In genomic region chr5:39073759-39074008, GRCh38 we compare ENCODE assay signal across 8 cellular contexts. TPM values are rescaled to one million over a fixed set of nuclear protein-coding genes. Genes with fewer than 3 reads are reported as not detected.
DNase-seq lines count a peak whose midpoint lies in the region; ATAC-seq, FAIRE-seq and TF ChIP-seq lines count a peak whose summit lies in the region.

No MANE protein-coding gene starts in this region.

- H3K4me2 ChIP-seq in neuronal stem cell (ENCODE audit: insufficient read depth, low read length, poor library complexity, severe bottlenecking) = peak overlapping the region; percentile 53

- DNase-seq in NT2/D1 (ENCODE audit: low read depth, low spot score) (no peak), neuronal stem cell (ENCODE audit: low spot score) (peak; percentile 29), NCI-H1694 (lab: John Stamatoyannopoulos, UW) (no peak), D721Med (ENCODE audit: insufficient read length, low spot score) (no peak), SKM-1 treated with dmso at 0.1 percent for 144 hours (lab: John Stamatoyannopoulos, UW; ENCODE audit: unreplicated experiment) (no peak)

- H3K4me3 ChIP-seq in HEK293 (ENCODE audit: low read depth, low read length) = peak overlapping the region; percentile 100
- peak overlapping the region; percentile 85 for H3K4me3 ChIP-seq in NT2/D1 (ENCODE audit: insufficient read length, low read depth)
- peak overlapping the region; percentile 94 for H3K4me3 ChIP-seq in endocrine pancreas (ENCODE audit: control insufficient read depth, insufficient read depth, low read length)
- H3K4me3 ChIP-seq in neuronal stem cell (ENCODE audit: low read length in 2 of 2) = peak overlapping the region; percentile 90 to 100

- peak overlapping the region; percentile 75 for H2BK5ac ChIP-seq in neuronal stem cell (ENCODE audit: low read length)

- H3K9ac ChIP-seq in NT2/D1 (ENCODE audit: insufficient read length, low read depth) = peak overlapping the region; percentile 88
- peak overlapping the region; percentile 75 for H3K9ac ChIP-seq in endocrine pancreas (ENCODE audit: control insufficient read depth, insufficient read depth, low read length)
- peak overlapping the region; percentile 90 for H3K9ac ChIP-seq in neuronal stem cell (ENCODE audit: low read depth, low read length, poor library complexity)

- no peak overlapping the region for H2AK5ac ChIP-seq in neuronal stem cell (ENCODE audit: low read depth, low read length)

- peak overlapping the region; percentile 95 for H3K18ac ChIP-seq in neuronal stem cell (ENCODE audit: low read length)

- ATAC-seq in GM18861 (IDR thresholded peaks at IDR 0.05; ENCODE audit: unreplicated experiment) = peak; percentile 10

- H3K4ac ChIP-seq in neuronal stem cell (ENCODE audit: low read length) = no peak overlapping the region

- H3K79me1 ChIP-seq in neuronal stem cell (ENCODE audit: low read depth, low read length) = peaks cover 1% of the 10 kb centered on the region

- no peak for FAIRE-seq in D721Med (lab: Jason Lieb, UNC)

- H2BK120ac ChIP-seq in neuronal stem cell (ENCODE audit: low read depth, low read length) = no peak overlapping the region

- H4K8ac ChIP-seq in neuronal stem cell (ENCODE audit: low read depth, low read length) = no peak overlapping the region

- TF ChIP-seq CTCF in HEK293 (tag by site-specific recombination; IDR thresholded peaks at IDR 0.05) (0 out of 2 replicates have a peak, but pooled peaks have one; percentile 4), D721Med (IDR thresholded peaks at IDR 0.05; ENCODE audit: insufficient read depth, missing control alignments) (no peak)

- H3K36me3 ChIP-seq in HEK293 (ENCODE audit: control insufficient read depth in 2 of 2, insufficient read depth in 1 of 2, low read length in 2 of 2) (peaks cover 0 to 1% of the 10 kb centered on the region in 2 experiments; a peak in 2 of 3 replicates), NT2/D1 (ENCODE audit: insufficient read depth, insufficient read length, low read length) (no peaks in the 10 kb centered on the region), endocrine pancreas (ENCODE audit: control insufficient read depth, insufficient read depth, low read length) (no peaks in the 10 kb centered on the region), neuronal stem cell (replicated peaks in 1 of 2; ENCODE audit: control insufficient read depth in 2 of 2, insufficient read depth in 2 of 2, low read length in 2 of 2) (peaks cover 0 to 7% of the 10 kb centered on the region in 2 donors)

- H3K27me3 ChIP-seq in NT2/D1 (ENCODE audit: insufficient read depth, insufficient read length) = no peaks in the 10 kb centered on the region
- no peaks in the 10 kb centered on the region for H3K27me3 ChIP-seq in endocrine pancreas (ENCODE audit: control insufficient read depth, insufficient read depth, low read length)
- H3K27me3 ChIP-seq in neuronal stem cell (ENCODE audit: control insufficient read depth in 3 of 3, insufficient read depth in 3 of 3, low read depth in 1 of 3, low read length in 3 of 3) = peaks cover 0 to 4% (median 0%) of the 10 kb centered on the region in 3 experiments

- H2AFZ ChIP-seq in neuronal stem cell (ENCODE audit: low read length) = peak overlapping the region; percentile 100

- H4K91ac ChIP-seq in neuronal stem cell (ENCODE audit: low read depth, low read length, poor library complexity) = no peak overlapping the region

- H3K14ac ChIP-seq in neuronal stem cell (ENCODE audit: low read length) = no peak overlapping the region

- CTCF ChIA-PET in HEK293 (lab: Yijun Ruan, JAX) = no interaction called here

- H3K9me3 ChIP-seq in HEK293 (ENCODE audit: control insufficient read depth, insufficient read depth, low read depth, low read length) (no peaks in the 10 kb centered on the region), NT2/D1 (ENCODE audit: insufficient read depth, low read length) (no peaks in the 10 kb centered on the region), endocrine pancreas (ENCODE audit: control insufficient read depth, low read length) (no peaks in the 10 kb centered on the region), neuronal stem cell (replicated peaks in 1 of 2; ENCODE audit: control insufficient read depth in 2 of 2, insufficient read depth in 1 of 2, low read depth in 1 of 2, low read length in 2 of 2) (no peaks in the 10 kb centered on the region)

- peak overlapping the region; percentile 98 for H3K27ac ChIP-seq in HEK293 (ENCODE audit: extremely low read depth, low read depth, low read length)
- H3K27ac ChIP-seq in neuronal stem cell (replicated peaks; ENCODE audit: low read length) = peak overlapping the region; percentile 94

- POLR2A ChIA-PET in HEK293 (lab: Yijun Ruan, JAX) = no interaction called here

- WGBS in neuronal stem cell (ENCODE audit: extremely low coverage in 2 of 2, insufficient read length in 2 of 2, insufficient replicate concordance in 1 of 2), 2 donors = no CpG with 5 or more reads among the region's 27 CpGs

- peak overlapping the region; percentile 67 for H2BK15ac ChIP-seq in neuronal stem cell (ENCODE audit: low read length)

- H2BK12ac ChIP-seq in neuronal stem cell (ENCODE audit: low read length) = no peak overlapping the region

- H3K4me1 ChIP-seq in HEK293 (ENCODE audit: control insufficient read depth, insufficient read depth, low read length) = peaks cover 18% of the 10 kb centered on the region; the same call in 1 of the 2 replicates
- H3K4me1 ChIP-seq in NT2/D1 (ENCODE audit: insufficient read depth, insufficient read length) = no peaks in the 10 kb centered on the region
- peaks cover 25% of the 10 kb centered on the region for H3K4me1 ChIP-seq in endocrine pancreas (ENCODE audit: control insufficient read depth, insufficient read depth, low read length)
- peaks cover 0 to 3% of the 10 kb centered on the region in 2 donors for H3K4me1 ChIP-seq in neuronal stem cell (ENCODE audit: control insufficient read depth in 2 of 2, insufficient read depth in 1 of 2, low read depth in 1 of 2, low read length in 2 of 2)

- peak overlapping the region; percentile 80 for H3K23ac ChIP-seq in neuronal stem cell (ENCODE audit: low read depth, low read length, poor library complexity)

TF ChIP-seq in HEK293, 187 proteins besides CTCF, POLR2A, EP300 and RAD21:
- TF ChIP-seq YY2 (tag by site-specific recombination; IDR thresholded peaks at IDR 0.05) (no peak), ZNF169 (tag by site-specific recombination; IDR thresholded peaks at IDR 0.05) (no peak), ZBTB17 (tag by site-specific recombination; IDR thresholded peaks at IDR 0.05) (peak; percentile 6; the same call in 1 of the 2 replicates), ZNF658 (tag by site-specific recombination; IDR thresholded peaks at IDR 0.05) (no peak), ZBTB8A (tag by site-specific recombination; IDR thresholded peaks at IDR 0.05) (0 out of 2 replicates have a peak, but pooled peaks have one; percentile 77), ZXDB (tag by site-specific recombination; IDR thresholded peaks at IDR 0.05) (0 out of 2 replicates have a peak, but pooled peaks have one; percentile 1), PRDM10 (tag by site-specific recombination; IDR thresholded peaks at IDR 0.05) (0 out of 2 replicates have a peak, but pooled peaks have one; percentile 13), ZNF837 (tag by site-specific recombination; IDR thresholded peaks at IDR 0.05) (no peak), ZNF580 (tag by site-specific recombination; IDR thresholded peaks at IDR 0.05) (no peak), SP3 (tag by site-specific recombination; IDR thresholded peaks at IDR 0.05) (0 out of 2 replicates have a peak, but pooled peaks have one; percentile 7)

RNA-seq across cellular contexts. Expression of gene RICTOR, which starts 0.5 kb away (rescaled TPM):
- polyA plus RNA-seq in neuronal stem cell (2013, experiment 1 of 2) = 8.6 TPM
- 9.5 TPM for polyA plus RNA-seq in neuronal stem cell (2013, experiment 2 of 2)
